Comparison of ENCODE assay signal across 9 cellular contexts in genomic region chr4:82561745-82562552, GRCh38. TPM values are rescaled to one million over a fixed set of nuclear protein-coding genes. Genes with fewer than 3 reads are reported as not detected.
A peak's percentile ranks its signal among the peaks of the same experiment; 100 is the strongest.
DNase-seq lines count a peak whose midpoint lies in the region; ATAC-seq, FAIRE-seq and TF ChIP-seq lines count a peak whose summit lies in the region.
"Had no signal": no experiment of that assay in that cellular context is flagged by ENCODE, and none has a peak within 500 bp of the region (broad histone marks: within the 10 kb centered on the region; RNA-seq: fewer than 3 reads in every experiment).

Gene TMEM150C (minus strand): TSS chr4:82561988. CDS start chr4:82504657, 57,331 bp downstream.

- peak within 1 kb of the TSS; percentile 94 for H2AFZ ChIP-seq in H1 (ENCODE audit: low read length)

- no peak within 1 kb of the TSS; the same call in 1 of the 2 replicates for H2BK15ac ChIP-seq in H1 (ENCODE audit: low read length)

- H2AK5ac ChIP-seq in H1 (ENCODE audit: low read depth, low read length) = no peak within 1 kb of the TSS

- TF ChIP-seq POLR2A in H1 (IDR thresholded peaks at IDR 0.05; ENCODE audit: control extremely low read depth in 1 of 2, low read depth in 2 of 2, low read length in 2 of 2) (no peak), upper lobe of left lung (IDR thresholded peaks at IDR 0.05) (no peak)

- H3K23me2 ChIP-seq in H1 (ENCODE audit: low read depth, low read length) = peaks cover 5% of the 10 kb centered on the region; the same call in 1 of the 2 replicates

- no peak within 1 kb of the TSS for H3K14ac ChIP-seq in H1 (ENCODE audit: insufficient read length)

- H3K79me2 ChIP-seq in H1 (ENCODE audit: control insufficient read depth in 1 of 2, insufficient read depth in 2 of 2, low read length in 2 of 2) = no peaks in the 10 kb centered on the region

- no peak; a peak in 1 of 4 replicates for TF ChIP-seq RAD21 in H1 (IDR thresholded peaks at IDR 0.05 in 1 of 2, conservative IDR thresholded peaks at IDR 0.05 in 1 of 2; ENCODE audit: low read depth in 2 of 2, low read length in 2 of 2)

- no peak within 1 kb of the TSS for H4K5ac ChIP-seq in H1 (ENCODE audit: insufficient read length, low read depth, low read length)

- no peak within 1 kb of the TSS; the same call in 1 of the 2 replicates for H3K18ac ChIP-seq in H1 (ENCODE audit: extremely low read depth, low read length)

- TF ChIP-seq CTCF in H1 (IDR thresholded peaks at IDR 0.05; ENCODE audit: control extremely low read depth in 1 of 3, insufficient read depth in 1 of 3, low read depth in 1 of 3, low read length in 3 of 3) (peak; percentile 25 to 44 (median 33)), upper lobe of left lung (IDR thresholded peaks at IDR 0.05) (peak in 4 of 6 experiments; percentile 24 to 45 (median 34))

- H3K4me2 ChIP-seq in H1 (ENCODE audit: insufficient read depth in 1 of 2, low read depth in 2 of 2, low read length in 2 of 2) = peak within 1 kb of the TSS; percentile 82 to 89

- TF ChIP-seq EP300 in H1 (IDR thresholded peaks at IDR 0.05; ENCODE audit: borderline replicate concordance in 1 of 2, low read depth in 2 of 2, low read length in 2 of 2) (no peak), upper lobe of left lung (IDR thresholded peaks at IDR 0.05) (no peak)

- 0 out of 2 replicates have a peak within 1 kb of the TSS, but pooled peaks have one; percentile 23 for H2BK12ac ChIP-seq in H1 (ENCODE audit: low read depth, low read length)

- ATAC-seq in upper lobe of left lung (ENCODE audit: low FRiP score in 2 of 2) = peak in 1 of 2 donors; percentile 53
- ATAC-seq in HG03139 (IDR thresholded peaks at IDR 0.05; ENCODE audit: unreplicated experiment) = no peak

- POLR2A ChIA-PET in H1 (lab: Charles Lee; ENCODE audit: partially characterized antibody) = interaction anchor here (0.9 to 1.9 kb wide), 2 partner anchors 133 to 187 kb away, joined by 4 to 5 read pairs; no protein-coding TSS in a partner anchor

- H4K8ac ChIP-seq in H1 (ENCODE audit: extremely low read depth, insufficient read depth, low read length) = 0 out of 2 replicates have a peak within 1 kb of the TSS, but pooled peaks have one; percentile 58

- DNase-seq in A172 (ENCODE audit: low spot score) (peak; percentile 17), ELF-1 (ENCODE audit: low read depth, low spot score) (peak; percentile 49), SJCRH30 (peak; percentile 49 to 69), H1 (ENCODE audit: low read depth in 1 of 2, low spot score in 2 of 2) (peak in 1 of 2 experiments; percentile 73), upper lobe of left lung (peak in 1 of 2 donors; percentile 87), NK-92 (lab: John Stamatoyannopoulos, UW; ENCODE audit: unreplicated experiment) (no peak)

- no peak within 1 kb of the TSS for H4K91ac ChIP-seq in H1 (replicated peaks; ENCODE audit: insufficient read length, low read length)

- no peaks in the 10 kb centered on the region for H4K20me1 ChIP-seq in H1 (replicated peaks in 1 of 2; ENCODE audit: control insufficient read depth in 1 of 2, insufficient read depth in 2 of 2, low read length in 2 of 2)

- H3K36me3 ChIP-seq in SJCRH30 = no peaks in the 10 kb centered on the region
- H3K36me3 ChIP-seq in H1 (ENCODE audit: control insufficient read depth in 2 of 4, insufficient read depth in 4 of 4, low read length in 3 of 4) = no peaks in the 10 kb centered on the region
- H3K36me3 ChIP-seq in mesodermal cell (ENCODE audit: control insufficient read depth, insufficient read depth, low read length) = no peaks in the 10 kb centered on the region
- H3K36me3 ChIP-seq in upper lobe of left lung = no peaks in the 10 kb centered on the region

- H3K9me3 ChIP-seq in SJCRH30 (replicated peaks) (no peaks in the 10 kb centered on the region), H1 (ENCODE audit: insufficient read depth in 2 of 2, low read depth in 1 of 2, low read length in 1 of 2) (no peaks in the 10 kb centered on the region), mesodermal cell (ENCODE audit: control insufficient read depth, low read length) (no peaks in the 10 kb centered on the region), upper lobe of left lung (no peaks in the 10 kb centered on the region)

- FAIRE-seq in H1 (lab: Jason Lieb, UNC) = no peak
- FAIRE-seq: islet of Langerhans had no signal

- no peak within 1 kb of the TSS for H2BK120ac ChIP-seq in H1 (replicated peaks; ENCODE audit: low read depth, low read length)

- CTCF ChIA-PET in H1 (lab: Charles Lee; ENCODE audit: partially characterized antibody) = interaction anchor here (0.8 to 1.7 kb wide), 5 partner anchors 8 to 88 kb away, joined by 3 to 4 read pairs (median 3); no protein-coding TSS in a partner anchor

- peak within 1 kb of the TSS in 3 of 4 experiments; percentile 13 to 61 (median 56); a peak in 3 of 7 replicates for H3K9ac ChIP-seq in H1 (replicated peaks in 1 of 4; ENCODE audit: extremely low read depth in 1 of 4, low read depth in 3 of 4, low read length in 3 of 4)

- H3K27me3 ChIP-seq in SJCRH30 (peaks cover 6% of the 10 kb centered on the region; the same call in 1 of the 2 replicates), H1 (replicated peaks in 1 of 4; ENCODE audit: control insufficient read depth in 3 of 4, extremely low read depth in 1 of 4, insufficient read depth in 3 of 4, low read length in 3 of 4) (peaks cover 0 to 9% (median 7%) of the 10 kb centered on the region in 4 experiments; a peak in 3 of 7 replicates), upper lobe of left lung (peaks cover 0 to 4% (median 0%) of the 10 kb centered on the region in 4 donors)

- H3K27ac ChIP-seq in SJCRH30 (no peak within 1 kb of the TSS), H1 (ENCODE audit: low read depth, low read length) (no peak within 1 kb of the TSS), mesodermal cell (ENCODE audit: low read depth, low read length, severe bottlenecking) (no peak within 1 kb of the TSS), upper lobe of left lung (peak within 1 kb of the TSS in 2 of 4 donors; percentile 26 to 58)

- no peak within 1 kb of the TSS for H3K23ac ChIP-seq in H1 (ENCODE audit: insufficient read length)

- WGBS in H1 (ENCODE audit: extremely low coverage in 1 of 2, insufficient coverage in 1 of 2, insufficient read length in 1 of 2, insufficient replicate concordance in 2 of 2, low coverage in 1 of 2, low lambda C conversion rate in 2 of 2, missing lambda C conversion rate in 1 of 2), 2 experiments = 12% methylated on average over 33 of the region's 67 CpGs; no CpG with 5 or more reads in 1 of the 2 experiments
- 12 to 16% methylated on average over 26 to 56 of the region's 67 CpGs for WGBS in mesodermal cell (ENCODE audit: insufficient coverage in 2 of 2), 2 experiments
- WGBS in upper lobe of left lung, 2 donors = 11 to 14% methylated on average over 18 to 20 of the region's 67 CpGs

- H2BK20ac ChIP-seq in H1 (ENCODE audit: low read length) = no peak within 1 kb of the TSS; the same call in 1 of the 2 replicates

- H3K79me1 ChIP-seq in H1 (ENCODE audit: low read depth, low read length) = no peaks in the 10 kb centered on the region

- H3K4me3 ChIP-seq in SJCRH30 = peak within 1 kb of the TSS; percentile 63
- peak within 1 kb of the TSS; percentile 60 to 73 (median 66) for H3K4me3 ChIP-seq in H1 (ENCODE audit: extremely low read depth in 1 of 4, insufficient read depth in 2 of 4, low read depth in 3 of 4, low read length in 4 of 4)
- peak within 1 kb of the TSS; percentile 39 for H3K4me3 ChIP-seq in mesodermal cell (ENCODE audit: extremely low read depth, insufficient read depth, low read length, poor library complexity, severe bottlenecking)
- H3K4me3 ChIP-seq in upper lobe of left lung = peak within 1 kb of the TSS; percentile 33 to 86 (median 65)

- H3K4ac ChIP-seq in H1 (replicated peaks; ENCODE audit: insufficient read length, low read depth, low read length) = no peak within 1 kb of the TSS

- H3K4me1 ChIP-seq in SJCRH30 (0 out of 2 replicates have a peak, but pooled peaks cover 2% of the 10 kb centered on the region), H1 (replicated peaks in 1 of 4; ENCODE audit: control insufficient read depth in 3 of 4, insufficient read depth in 4 of 4, low read length in 3 of 4) (peaks cover 0 to 6% (median 4%) of the 10 kb centered on the region in 4 experiments; a peak in 6 of 7 replicates), mesodermal cell (ENCODE audit: control insufficient read depth, insufficient read depth, low read length, poor library complexity, severe bottlenecking) (no peaks in the 10 kb centered on the region), upper lobe of left lung (peaks cover 0 to 17% (median 2%) of the 10 kb centered on the region in 4 donors)

- no peak within 1 kb of the TSS for H2BK5ac ChIP-seq in H1 (ENCODE audit: low read depth, low read length)

- H3K56ac ChIP-seq in H1 (replicated peaks; ENCODE audit: insufficient read length, low read depth, low read length) = no peak within 1 kb of the TSS

TF ChIP-seq in H1, 55 proteins besides CTCF, POLR2A, EP300 and RAD21:
- TF ChIP-seq POLR2AphosphoS5 (IDR thresholded peaks at IDR 0.05; ENCODE audit: low read depth, low read length) (no peak), HDAC2 (IDR thresholded peaks at IDR 0.05; ENCODE audit: borderline replicate concordance in 1 of 2, low read depth in 2 of 2, low read length in 2 of 2) (peak in 1 of 2 experiments; percentile 72; a peak in 1 of 4 replicates), PHF8 (conservative IDR thresholded peaks at IDR 0.05; ENCODE audit: low read depth, low read length) (0 out of 2 replicates have a peak, but pooled peaks have one; percentile 11)

RNA-seq across cellular contexts. Expression of gene TMEM150C, which starts in this region (rescaled TPM):
- 2.5 and 3.2 TPM in 2 replicates for total RNA-seq in A172 (2014; rRNA removed; shearing (Covaris generic))
- 0.65 and 0.66 TPM in 2 replicates for total RNA-seq in SJCRH30 (2014; rRNA removed; shearing (Covaris generic))
- 1.7 and 1.9 TPM in 2 replicates for total RNA-seq in H1 (2021; fragmentation: NEBNext Ultra II Directional; extraction: Animal tissue kit (Norgen Biotek cat#: 25700))
- 1.2 and 1.5 TPM in 2 replicates for polyA plus RNA-seq in H1 (2011; rRNA removed)
- 1.8 TPM for polyA plus RNA-seq in H1 (2011; cell fraction: cytosol; rRNA removed)
- polyA plus RNA-seq in H1 (2011; cell fraction: nucleus; rRNA removed) = 0.64 TPM
- 2.0 to 2.7 TPM (median 2.5 TPM) in 4 replicates for polyA plus RNA-seq in H1 (2012, experiment 1 of 2)
- polyA plus RNA-seq in H1 (2012, experiment 2 of 2) = 0.43 TPM
- polyA plus RNA-seq in H1 (2013, experiment 1 of 2) = 2.6 TPM
- polyA plus RNA-seq in H1 (2013, experiment 2 of 2) = 2.7 TPM
- polyA minus RNA-seq in H1 (2011; rRNA and poly(A)+ RNA removed) = 1.9 and 3.8 TPM in 2 replicates
- polyA minus RNA-seq in H1 (2011; cell fraction: cytosol; rRNA and poly(A)+ RNA removed) = 2.2 TPM
- 0.50 TPM for polyA minus RNA-seq in H1 (2011; cell fraction: nucleus; rRNA and poly(A)+ RNA removed)
- polyA plus RNA-seq in mesodermal cell (2013, experiment 1 of 2) = 3.6 TPM
- 2.8 TPM for polyA plus RNA-seq in mesodermal cell (2013, experiment 2 of 2)
- total RNA-seq in upper lobe of left lung = 1 to 10 TPM; 2.7 to 6.8 (median 4.9) TPM

Comparison
In these comparisons a context has a peak if more than half of its experiments do, and no peak if none do; other contexts are left out.
1. Peak in DNase-seq and H3K4me3 ChIP-seq in SJCRH30; RNA of the gene not detected or under 1 TPM.